ENCODE assay signal across 1 cellular context in the genomic region with DNA sequence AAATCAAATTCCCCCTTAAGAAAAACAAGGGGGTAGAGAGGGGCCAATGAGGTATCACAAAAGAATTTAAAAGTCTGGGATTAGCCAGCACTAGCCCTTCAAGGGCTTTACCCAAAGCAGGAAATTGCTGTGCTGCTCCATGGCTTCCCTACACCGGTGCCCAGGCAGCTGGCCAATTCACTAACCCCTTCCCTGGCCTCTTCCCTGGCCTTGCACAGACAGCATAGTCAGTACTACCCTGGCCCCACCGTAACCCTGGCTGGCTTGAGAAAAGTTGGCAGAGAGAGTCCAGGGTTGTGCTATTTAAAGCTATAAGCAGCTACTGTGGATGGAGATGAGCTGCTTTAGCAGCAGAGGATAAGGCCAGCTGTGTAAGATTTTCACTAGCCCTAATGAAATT.
TF ChIP-seq lines count a peak whose summit lies in the region.

No MANE protein-coding gene starts in this region.

TF ChIP-seq in endothelial cell of umbilical vein, 7 proteins besides CTCF, POLR2A, EP300 and RAD21 (continued from another document):
- TF ChIP-seq GATA2 (IDR thresholded peaks at IDR 0.05; ENCODE audit: insufficient read depth, insufficient read length, low read depth, low read length), result no peak
